Comparison of ENCODE assay signal across 12 cellular contexts in the genomic region with DNA sequence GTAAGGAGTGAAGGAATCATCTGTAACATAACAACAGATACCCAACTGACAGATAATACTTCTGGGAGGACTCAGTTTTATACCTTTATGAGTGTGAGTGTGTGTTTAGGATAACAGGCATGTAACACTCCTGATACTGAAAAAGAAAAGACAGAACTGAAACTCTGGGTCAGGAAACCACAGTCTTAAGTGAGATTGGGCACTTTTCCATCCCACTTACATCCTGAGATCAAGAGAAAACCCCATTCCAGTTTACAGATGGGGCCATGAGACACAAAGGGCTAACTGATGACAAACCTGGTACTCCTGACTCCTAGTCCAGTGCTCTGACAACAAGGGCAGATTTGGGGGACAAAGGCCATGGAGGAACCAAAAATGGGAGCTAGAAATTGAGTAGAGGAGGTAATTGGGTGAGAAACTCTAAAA. TPM values are rescaled to one million over a fixed set of nuclear protein-coding genes. Genes with fewer than 3 reads are reported as not detected.
DNase-seq lines count a peak whose midpoint lies in the region; ATAC-seq, FAIRE-seq and TF ChIP-seq lines count a peak whose summit lies in the region.
"Had no signal": no experiment of that assay in that cellular context is flagged by ENCODE, and none has a peak within 500 bp of the region (broad histone marks: within the 10 kb centered on the region; RNA-seq: fewer than 3 reads in every experiment).

No MANE protein-coding gene starts in this region.

- no peak overlapping the region for H3K18ac ChIP-seq in mesendoderm (ENCODE audit: low read length)

- H3K27ac Mint-ChIP-seq in T-helper 1 cell treated with Interleukin-12 subunit alpha and Interleukin-12 subunit beta and Interleukin-4 antibody, amounts not matched to agents 30 μg/mL and 1 μg/mL, for 36 hours: peak overlapping the region; percentile 67

- TF ChIP-seq CTCF in pancreas (IDR thresholded peaks at IDR 0.05): no peak

- H2AK5ac ChIP-seq in mesendoderm (ENCODE audit: low read length): no peak overlapping the region

- H3K27ac ChIP-seq in pancreas (no peak overlapping the region), mesendoderm (ENCODE audit: low read depth, low read length) (no peak overlapping the region)

- H3K79me2 ChIP-seq in mesendoderm (ENCODE audit: control insufficient read depth, insufficient read depth, low read length): no peaks in the 10 kb centered on the region

- intact Hi-C loops in pancreas (cut with DNase I): loop anchor here in 1 of 3 donors (10.0 kb wide), 1 partner anchor 299 kb away; no protein-coding TSS in a partner anchor

- no peak overlapping the region for H3K4ac ChIP-seq in mesendoderm (ENCODE audit: low read depth, low read length)

- DNase-seq in GM18507 (ENCODE audit: extremely low spot score, insufficient read length, low read depth) (peak; percentile 49), HT-29 (ENCODE audit: low spot score) (no peak), NCI-H128 (lab: John Stamatoyannopoulos, UW; ENCODE audit: unreplicated experiment) (no peak), pancreas (no peak), mesendoderm (no peak)
- DNase-seq: activated effector memory CD4-positive, alpha-beta T cell treated with Interleukin-2 at 50 U/mL for 16 hours had no signal

- H3K79me1 ChIP-seq in mesendoderm (ENCODE audit: low read length): no peaks in the 10 kb centered on the region

- H3K4me1 Mint-ChIP-seq in T-helper 1 cell treated with Interleukin-12 subunit alpha and Interleukin-12 subunit beta and Interleukin-4 antibody, amounts not matched to agents 30 μg/mL and 1 μg/mL, for 36 hours (ENCODE audit: low read depth): peaks cover 46% of the 10 kb centered on the region

- no peak overlapping the region for H3K56ac ChIP-seq in mesendoderm (ENCODE audit: low read length)

- H3K23ac ChIP-seq in mesendoderm (ENCODE audit: low read length): no peak overlapping the region

- H3K27me3 Mint-ChIP-seq in T-helper 1 cell treated with Interleukin-12 subunit alpha and Interleukin-12 subunit beta and Interleukin-4 antibody, amounts not matched to agents 30 μg/mL and 1 μg/mL, for 36 hours (ENCODE audit: low read depth): no peaks in the 10 kb centered on the region

- no peak overlapping the region for H4K5ac ChIP-seq in mesendoderm (ENCODE audit: low read length)

- H3K36me3 ChIP-seq in pancreas: no peaks in the 10 kb centered on the region
- no peaks in the 10 kb centered on the region for H3K36me3 ChIP-seq in mesendoderm (ENCODE audit: control insufficient read depth, insufficient read depth, low read length)

- H3K9me3 ChIP-seq in pancreas: no peaks in the 10 kb centered on the region

- FAIRE-seq in GM18507 (lab: Jason Lieb, UNC) (peak; percentile 97), pancreas (lab: Jason Lieb, UNC) (no peak)
- FAIRE-seq: G401.6 had no signal

- no peak overlapping the region for H3K4me2 ChIP-seq in mesendoderm (ENCODE audit: low read length)

- H2BK120ac ChIP-seq in mesendoderm (ENCODE audit: low read depth, low read length): no peak overlapping the region

- no peak overlapping the region for H3K4me3 ChIP-seq in pancreas
- H3K4me3 ChIP-seq in mesendoderm (ENCODE audit: low read length): no peak overlapping the region

- peak overlapping the region; percentile 22 for H3K4me3 Mint-ChIP-seq in T-helper 1 cell treated with Interleukin-12 subunit alpha and Interleukin-12 subunit beta and Interleukin-4 antibody, amounts not matched to agents 30 μg/mL and 1 μg/mL, for 36 hours

- H2BK15ac ChIP-seq in mesendoderm (replicated peaks; ENCODE audit: low read depth): no peak overlapping the region

- H3K9me3 Mint-ChIP-seq in T-helper 1 cell treated with Interleukin-12 subunit alpha and Interleukin-12 subunit beta and Interleukin-4 antibody, amounts not matched to agents 30 μg/mL and 1 μg/mL, for 36 hours: peaks cover 7% of the 10 kb centered on the region

- H4K8ac ChIP-seq in mesendoderm (ENCODE audit: low read depth, low read length): no peak overlapping the region

- H3K4me1 ChIP-seq in pancreas (no peaks in the 10 kb centered on the region), mesendoderm (ENCODE audit: control insufficient read depth, low read depth, low read length) (no peaks in the 10 kb centered on the region)

- no peak overlapping the region for H3K9ac ChIP-seq in mesendoderm (ENCODE audit: low read length)

- H3K36me3 Mint-ChIP-seq in T-helper 1 cell treated with Interleukin-12 subunit alpha and Interleukin-12 subunit beta and Interleukin-4 antibody, amounts not matched to agents 30 μg/mL and 1 μg/mL, for 36 hours (ENCODE audit: low read depth): no peaks in the 10 kb centered on the region

- ATAC-seq in GM19463 (IDR thresholded peaks at IDR 0.05; ENCODE audit: unreplicated experiment): peak; percentile 64
- peak; percentile 72 for ATAC-seq in HG03066 (IDR thresholded peaks at IDR 0.05; ENCODE audit: low read depth, unreplicated experiment)
- no peak for ATAC-seq in pancreas

- H3K27me3 ChIP-seq in pancreas: no peaks in the 10 kb centered on the region
- H3K27me3 ChIP-seq in mesendoderm (ENCODE audit: insufficient read depth, low read length, poor library complexity): no peaks in the 10 kb centered on the region

- no peak overlapping the region for H2BK5ac ChIP-seq in mesendoderm (ENCODE audit: low read length)

RNA-seq across cellular contexts. Expression of a gene that starts 18.0 kb away (rescaled TPM):
- not detected in 2 replicates for total RNA-seq in HT-29 (2014; rRNA removed; shearing (Covaris generic))
- not detected for total RNA-seq in pancreas
- polyA plus RNA-seq in pancreas: not detected
- polyA plus RNA-seq in mesendoderm (2013, experiment 1 of 2): not detected
- not detected for polyA plus RNA-seq in mesendoderm (2013, experiment 2 of 2)
- total RNA-seq: lung microvascular endothelial cell had no signal
- polyA plus RNA-seq: esophagus had no signal

RNA-seq across cellular contexts. Expression of a gene that starts 31.5 kb away (rescaled TPM):
- 8.6 and 11.3 TPM in 2 replicates for total RNA-seq in HT-29 (2014; rRNA removed; shearing (Covaris generic))
- 10 to 100 TPM; 11.3 to 21.1 (median 17.1) TPM for total RNA-seq in pancreas
- 1 to 10 TPM; 5.9 to 7.8 TPM for polyA plus RNA-seq in pancreas
- polyA plus RNA-seq in mesendoderm (2013, experiment 1 of 2): 30.2 TPM
- polyA plus RNA-seq in mesendoderm (2013, experiment 2 of 2): 31.3 TPM

RNA-seq across cellular contexts. Expression of a gene that starts 34.7 kb away (rescaled TPM):
- 52.0 and 58.7 TPM in 2 replicates for total RNA-seq in HT-29 (2014; rRNA removed; shearing (Covaris generic))
- total RNA-seq in pancreas: 10 to 100 TPM in 4 of 6 donors, 1 to 10 TPM in 2; 7.0 to 28.0 (median 11.1) TPM
- 10 to 100 TPM in 1 of 2 donors, 1 to 10 TPM in 1; 8.5 to 30.8 TPM for polyA plus RNA-seq in pancreas
- 4.5 TPM for polyA plus RNA-seq in mesendoderm (2013, experiment 1 of 2)
- 4.1 TPM for polyA plus RNA-seq in mesendoderm (2013, experiment 2 of 2)

Comparison
In these comparisons a context has a peak if more than half of its experiments do, and no peak if none do; other contexts are left out.
1. ATAC-seq: peak in GM19463 (single experiment) and HG03066 (single experiment); none in pancreas (0 of 4).